13 cellular contexts compared by ENCODE assay signal in the genomic region with DNA sequence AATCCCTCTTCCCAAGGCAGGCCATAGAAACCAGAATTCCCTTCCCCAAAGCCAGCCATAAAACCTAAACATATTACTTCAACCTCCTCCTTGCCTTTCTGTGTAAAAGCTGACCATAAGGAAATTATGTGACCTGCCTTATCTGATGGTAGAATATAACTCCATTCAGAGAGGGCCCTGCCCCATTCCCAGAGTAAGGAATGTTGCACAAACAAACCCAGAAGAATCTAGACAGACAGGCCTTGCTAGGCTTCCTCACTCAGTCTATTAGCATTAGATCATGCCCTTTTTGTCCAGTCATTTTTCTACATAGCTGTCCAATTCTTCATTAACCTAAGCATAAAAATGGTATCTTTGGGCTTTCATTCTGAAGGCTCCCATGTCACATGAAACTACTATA. TPM values are rescaled to one million over a fixed set of nuclear protein-coding genes. Genes with fewer than 3 reads are reported as not detected.
DNase-seq lines count a peak whose midpoint lies in the region; ATAC-seq, FAIRE-seq and TF ChIP-seq lines count a peak whose summit lies in the region.
"Had no signal": no experiment of that assay in that cellular context is flagged by ENCODE, and none has a peak within 500 bp of the region (broad histone marks: within the 10 kb centered on the region; RNA-seq: fewer than 3 reads in every experiment).

No MANE protein-coding gene starts in this region.

- H3K27me3 Mint-ChIP-seq in stimulated activated naive CD8-positive, alpha-beta T cell treated with anti-CD3 and anti-CD28 coated beads, Interleukin-15, amount 100 ng/mL, for 72 hours: no peaks in the 10 kb centered on the region
- H3K27me3 Mint-ChIP-seq: IgD-negative memory B cell had no signal

- H3K4me3 Mint-ChIP-seq in stimulated activated naive CD8-positive, alpha-beta T cell treated with anti-CD3 and anti-CD28 coated beads, Interleukin-15, amount 100 ng/mL, for 72 hours: peak overlapping the region; percentile 82 to 83

- H3K79me2 ChIP-seq in PC-9 (ENCODE audit: low read depth): no peaks in the 10 kb centered on the region

- no peak for ATAC-seq in stimulated activated naive CD8-positive, alpha-beta T cell treated with anti-CD3 and anti-CD28 coated beads, Interleukin-15, amount 100 ng/mL, for 72 hours

- peak; percentile 59 for FAIRE-seq in GM19239 (lab: Jason Lieb, UNC)
- FAIRE-seq: RCC 7860 had no signal

- intact Hi-C loops in PC-9 (cut with micrococcal nuclease; ENCODE audit: unreplicated experiment): loop anchor here (1.0 kb wide), 1 partner anchor 65 kb away; no protein-coding TSS in a partner anchor

- peaks cover 30% of the 10 kb centered on the region for H3K4me1 ChIP-seq in PC-9 (replicated peaks; ENCODE audit: insufficient read depth)

- no peaks in the 10 kb centered on the region for H3K9me3 ChIP-seq in PC-9 (ENCODE audit: insufficient read depth, low read depth)
- H3K9me3 ChIP-seq: vagina had no signal

- DNase-seq in GM19239 (ENCODE audit: insufficient read length, low spot score) (no peak), PC-9 (peak; percentile 41 to 73), fibroblast of the aortic adventitia (ENCODE audit: low read depth) (peak; percentile 12), LoVo (ENCODE audit: low spot score) (no peak), NCI-H345 (lab: John Stamatoyannopoulos, UW) (no peak)
- DNase-seq in stimulated activated naive CD8-positive, alpha-beta T cell treated with anti-CD3 and anti-CD28 coated beads, Interleukin-15, amount 100 ng/mL, for 72 hours: no peak
- DNase-seq in stimulated activated naive CD4-positive, alpha-beta T cell treated with Interleukin-2 at 50 U/mL for 16 hours (lab: John Stamatoyannopoulos, UW): no peak

- H3K9me2 ChIP-seq in PC-9 (ENCODE audit: insufficient read depth): no peaks in the 10 kb centered on the region

- H3F3A ChIP-seq in PC-9 (ENCODE audit: insufficient read depth, low read depth): peaks cover 18% of the 10 kb centered on the region; the same call in 1 of the 2 replicates

- H3K4me3 ChIP-seq in PC-9: no peak overlapping the region; the same call in 1 of the 2 replicates
- no peak overlapping the region for H3K4me3 ChIP-seq in fibroblast of the aortic adventitia (ENCODE audit: low read depth, low read length)
- H3K4me3 ChIP-seq: lung had no signal

- peak overlapping the region; percentile 89 for H3K27ac ChIP-seq in PC-9

- peaks cover 6 to 8% of the 10 kb centered on the region in 2 donors for H3K9me3 Mint-ChIP-seq in stimulated activated naive CD8-positive, alpha-beta T cell treated with anti-CD3 and anti-CD28 coated beads, Interleukin-15, amount 100 ng/mL, for 72 hours

- H3K27me3 ChIP-seq in PC-9 (ENCODE audit: insufficient read depth, low read depth): no peaks in the 10 kb centered on the region
- H3K27me3 ChIP-seq: vagina had no signal

- H3K4me2 ChIP-seq in PC-9: peak overlapping the region; percentile 75

- H3K27ac Mint-ChIP-seq in stimulated activated naive CD8-positive, alpha-beta T cell treated with anti-CD3 and anti-CD28 coated beads, Interleukin-15, amount 100 ng/mL, for 72 hours: peak overlapping the region; percentile 99
- H3K27ac Mint-ChIP-seq: IgD-negative memory B cell had no signal

- no TSS peak for BruUV-seq in PC-9 (replicated peaks; lab: Mats Ljungman, UMichigan)

- no peak overlapping the region; the same call in 1 of the 2 replicates for H2AFZ ChIP-seq in PC-9

- POLR2A ChIA-PET in PC-9 (lab: Charles Lee; ENCODE audit: unreplicated experiment): interaction anchor here (0.7 kb wide), 1 partner anchor 65 kb away, joined by 3 read pairs; no protein-coding TSS in a partner anchor

- no peak for TF ChIP-seq CTCF in PC-9 (conservative IDR thresholded peaks at IDR 0.05)
- no peak for TF ChIP-seq CTCF in fibroblast of the aortic adventitia (IDR thresholded peaks at IDR 0.05; ENCODE audit: insufficient read depth, low read length)

- CTCF ChIA-PET in PC-9 (lab: Charles Lee): interaction anchor here (1.2 kb wide), 1 partner anchor 17 kb away, joined by 4 read pairs; no protein-coding TSS in a partner anchor

- no peaks in the 10 kb centered on the region for H4K20me1 ChIP-seq in PC-9 (ENCODE audit: insufficient read depth)

- no peaks in the 10 kb centered on the region for H3K36me3 ChIP-seq in PC-9 (ENCODE audit: low read depth)
- H3K36me3 ChIP-seq: vagina had no signal

- peaks cover 52% of the 10 kb centered on the region for H3K4me1 Mint-ChIP-seq in stimulated activated naive CD8-positive, alpha-beta T cell treated with anti-CD3 and anti-CD28 coated beads, Interleukin-15, amount 100 ng/mL, for 72 hours

RNA-seq across cellular contexts. Expression of a gene that starts 17.8 kb away (rescaled TPM):
- total RNA-seq in PC-9 (2021) (not detected in 2 replicates), fibroblast of the aortic adventitia (ENCODE audit: low replicate concordance) (not detected in 2 replicates)
- total RNA-seq: cerebellum, Daoy, lung, vagina had no signal

RNA-seq across cellular contexts. Expression of a gene that starts 46.1 kb away (rescaled TPM):
- total RNA-seq in PC-9 (2021) (not detected in 2 replicates), fibroblast of the aortic adventitia (ENCODE audit: low replicate concordance) (not detected in 2 replicates)
- total RNA-seq: cerebellum, Daoy, lung, vagina had no signal

Comparison
In these comparisons a context has a peak if more than half of its experiments do, and no peak if none do; other contexts are left out.
1. DNase-seq: peak in PC-9 (2 of 2) and fibroblast of the aortic adventitia (single experiment); none in GM19239 (single experiment), stimulated activated naive CD8-positive, alpha-beta T cell treated with anti-CD3 and anti-CD28 coated beads, Interleukin-15, amount 100 ng/mL, for 72 hours (0 of 2), LoVo (single experiment), stimulated activated naive CD4-positive, alpha-beta T cell treated with Interleukin-2 at 50 U/mL for 16 hours (single experiment) and NCI-H345 (single experiment).